21 cellular contexts compared by ENCODE assay signal in the genomic region with DNA sequence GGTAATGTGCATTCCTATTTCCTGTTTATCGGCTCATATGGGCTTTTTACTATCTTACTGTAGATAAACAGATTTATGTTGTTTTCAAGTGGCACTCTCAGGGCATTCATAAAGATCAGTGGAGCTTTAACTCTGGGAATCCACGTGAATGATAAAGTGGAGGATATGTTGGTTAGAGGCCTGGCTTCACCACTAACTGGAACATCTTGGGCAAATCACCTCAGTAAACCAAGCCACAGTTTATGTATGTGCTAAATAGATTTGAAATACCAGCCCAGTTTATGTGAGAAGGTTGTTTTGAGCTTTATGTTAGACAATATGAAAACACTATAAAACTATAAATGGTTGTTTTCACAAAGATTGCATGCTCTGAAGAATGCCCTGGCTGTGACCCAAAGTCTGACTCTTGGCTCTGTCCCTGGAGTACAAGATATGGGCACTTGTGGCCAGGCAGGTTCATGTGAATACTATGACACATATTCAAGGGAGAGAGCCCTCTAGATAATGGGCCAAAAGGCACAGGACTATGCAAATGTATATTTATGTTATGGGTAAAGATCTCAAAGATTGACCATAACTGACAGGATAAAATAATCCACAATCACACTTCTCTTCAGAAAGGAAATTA. TPM values are rescaled to one million over a fixed set of nuclear protein-coding genes. Genes with fewer than 3 reads are reported as not detected.
DNase-seq lines count a peak whose midpoint lies in the region; ATAC-seq and TF ChIP-seq lines count a peak whose summit lies in the region.
"Had no signal": no experiment of that assay in that cellular context is flagged by ENCODE, and none has a peak within 500 bp of the region (broad histone marks: within the 10 kb centered on the region; RNA-seq: fewer than 3 reads in every experiment).

No MANE protein-coding gene starts in this region.

- H3K27ac Mint-ChIP-seq in stimulated activated effector memory CD8-positive, alpha-beta T cell treated with anti-CD3 and anti-CD28 coated beads, Interleukin-12 subunit alpha, Interleukin-12 subunit beta, amount 100 ng/mL, for 72 hours = no peak overlapping the region
- H3K27ac Mint-ChIP-seq: activated T-helper 2 cell treated with anti-CD3 and anti-CD28 coated beads, Interferon-gamma antibody, Interleukin-2, Interleukin-4, amounts not matched to agents 10 μg/mL and 5 μg/mL and 100 μg/mL, durations not matched to agents 14 hours and 24 hours and 36 hours; CD4-positive, alpha-beta memory T cell had no signal

- ATAC-seq in right cardiac atrium (peak; percentile 42 to 62), GM18502 (IDR thresholded peaks at IDR 0.05; ENCODE audit: poor library complexity, unreplicated experiment) (no peak), HG02970 (IDR thresholded peaks at IDR 0.05; ENCODE audit: low FRiP score, unreplicated experiment) (no peak)
- ATAC-seq in stimulated activated effector memory CD8-positive, alpha-beta T cell treated with anti-CD3 and anti-CD28 coated beads, Interleukin-12 subunit alpha, Interleukin-12 subunit beta, amount 100 ng/mL, for 72 hours = no peak
- ATAC-seq: mucosa of descending colon had no signal

- H3K4me3 Mint-ChIP-seq in stimulated activated effector memory CD8-positive, alpha-beta T cell treated with anti-CD3 and anti-CD28 coated beads, Interleukin-12 subunit alpha, Interleukin-12 subunit beta, amount 100 ng/mL, for 72 hours = no peak overlapping the region
- H3K4me3 Mint-ChIP-seq: CD4-positive, alpha-beta memory T cell had no signal

- H3K4me3 ChIP-seq in MG63 (no peak overlapping the region), right cardiac atrium (ENCODE audit: low read length) (no peak overlapping the region), tibial artery (no peak overlapping the region)
- H3K4me3 ChIP-seq: mucosa of descending colon, thoracic aorta had no signal

- TF ChIP-seq CTCF in tibial artery (IDR thresholded peaks at IDR 0.05) = no peak

- peak; percentile 39 for DNase-seq in Daoy (ENCODE audit: low read depth)
- peak; percentile 64 for DNase-seq in MG63
- peak; percentile 49 for DNase-seq in amniotic epithelial cell (ENCODE audit: low read depth)
- DNase-seq in right cardiac atrium = peak in 1 of 3 donors; percentile 70
- no peak for DNase-seq in stimulated activated effector memory CD8-positive, alpha-beta T cell treated with anti-CD3 and anti-CD28 coated beads, Interleukin-12 subunit alpha, Interleukin-12 subunit beta, amount 100 ng/mL, for 72 hours (ENCODE audit: low spot score in 2 of 2)
- DNase-seq in tibial artery = no peak
- DNase-seq: activated CD4-positive, alpha-beta T cell treated with anti-CD3 and anti-CD28 coated beads for 4 hours; CD4-positive, alpha-beta memory T cell; central memory CD4-positive, alpha-beta T cell; DMS53; NCI-H1105 treated with DMSO at 0.1 percent for 48 hours; NCI-H345; SW 1271 had no signal

- no peaks in the 10 kb centered on the region for H3K9me3 Mint-ChIP-seq in stimulated activated effector memory CD8-positive, alpha-beta T cell treated with anti-CD3 and anti-CD28 coated beads, Interleukin-12 subunit alpha, Interleukin-12 subunit beta, amount 100 ng/mL, for 72 hours
- H3K9me3 Mint-ChIP-seq: activated T-helper 2 cell treated with anti-CD3 and anti-CD28 coated beads, Interferon-gamma antibody, Interleukin-2, Interleukin-4, amounts not matched to agents 10 μg/mL and 5 μg/mL and 100 μg/mL, durations not matched to agents 14 hours and 24 hours and 36 hours; CD4-positive, alpha-beta memory T cell had no signal

- WGBS in right cardiac atrium = 54% methylated on average over 2 of the region's 2 CpGs

- intact Hi-C loops in right cardiac atrium (cut with DNase I) (no loop called here), tibial artery (cut with DNase I; ENCODE audit: low total_unique reads) (loop anchor here (5.0 kb wide), 1 partner anchor 1778 kb away; no protein-coding TSS in a partner anchor)

- no peaks in the 10 kb centered on the region for H3K9me3 ChIP-seq in MG63
- no peaks in the 10 kb centered on the region for H3K9me3 ChIP-seq in right cardiac atrium (ENCODE audit: control insufficient read depth, low read length)
- H3K9me3 ChIP-seq in tibial artery = no peaks in the 10 kb centered on the region
- H3K9me3 ChIP-seq: mucosa of descending colon, thoracic aorta had no signal

- no peaks in the 10 kb centered on the region for H3K4me1 ChIP-seq in right cardiac atrium (ENCODE audit: control insufficient read depth, insufficient read depth, low read length)
- peaks cover 0 to 13% (median 4%) of the 10 kb centered on the region in 4 donors for H3K4me1 ChIP-seq in tibial artery

- H3K4me1 Mint-ChIP-seq in stimulated activated effector memory CD8-positive, alpha-beta T cell treated with anti-CD3 and anti-CD28 coated beads, Interleukin-12 subunit alpha, Interleukin-12 subunit beta, amount 100 ng/mL, for 72 hours = peaks cover 2% of the 10 kb centered on the region

- H3K27me3 ChIP-seq in MG63 (peaks cover 3% of the 10 kb centered on the region; the same call in 1 of the 2 replicates), right cardiac atrium (ENCODE audit: control insufficient read depth, insufficient read depth) (no peaks in the 10 kb centered on the region), tibial artery (no peaks in the 10 kb centered on the region)

- H3K36me3 Mint-ChIP-seq in stimulated activated effector memory CD8-positive, alpha-beta T cell treated with anti-CD3 and anti-CD28 coated beads, Interleukin-12 subunit alpha, Interleukin-12 subunit beta, amount 100 ng/mL, for 72 hours = no peaks in the 10 kb centered on the region
- H3K36me3 Mint-ChIP-seq: CD4-positive, alpha-beta memory T cell had no signal

- no peak overlapping the region for H3K27ac ChIP-seq in right cardiac atrium (ENCODE audit: low read length)
- no peak overlapping the region for H3K27ac ChIP-seq in tibial artery
- H3K27ac ChIP-seq: thoracic aorta had no signal

- H3K36me3 ChIP-seq in MG63 (no peaks in the 10 kb centered on the region), tibial artery (no peaks in the 10 kb centered on the region)
- H3K36me3 ChIP-seq: thoracic aorta had no signal

RNA-seq across cellular contexts. Expression of gene FAM163A, which starts 36.7 kb away (rescaled TPM):
- total RNA-seq in Daoy (2014; rRNA removed; shearing (Covaris generic)) = 0.06 TPM in 1 of 2 replicates, not detected in the other
- not detected in 2 replicates for total RNA-seq in MG63 (2014; rRNA removed; shearing (Covaris generic); ENCODE audit: low replicate concordance)
- under 1 TPM in 2 of 4 donors, not detected in 2; 0.09 to 0.19 TPM for total RNA-seq in right cardiac atrium
- 0.16 TPM for polyA plus RNA-seq in right cardiac atrium
- total RNA-seq: activated T-helper 2 cell treated with anti-CD3 and anti-CD28 coated beads, Interferon-gamma antibody, Interleukin-2, Interleukin-4, amounts not matched to agents 10 μg/mL and 5 μg/mL and 100 μg/mL, durations not matched to agents 14 hours and 24 hours and 36 hours; lower leg skin; renal cortical epithelial cell; RPMI7951; thoracic aorta had no signal

Comparison
In these comparisons a context has a peak if more than half of its experiments do, and no peak if none do; other contexts are left out.
1. DNase-seq: peak in Daoy (single experiment), MG63 (single experiment) and amniotic epithelial cell (single experiment); none in stimulated activated effector memory CD8-positive, alpha-beta T cell treated with anti-CD3 and anti-CD28 coated beads, Interleukin-12 subunit alpha, Interleukin-12 subunit beta, amount 100 ng/mL, for 72 hours (0 of 2) and tibial artery (0 of 2).
2. ATAC-seq: peak in right cardiac atrium (2 of 2); none in stimulated activated effector memory CD8-positive, alpha-beta T cell treated with anti-CD3 and anti-CD28 coated beads, Interleukin-12 subunit alpha, Interleukin-12 subunit beta, amount 100 ng/mL, for 72 hours (single experiment), GM18502 (single experiment) and HG02970 (single experiment).